22 cellular contexts compared by ENCODE assay signal in genomic region chrX:149185087-149185486, GRCh38.
"Had no signal": no experiment of that assay in that cellular context is flagged by ENCODE, and none has a peak within 500 bp of the region (broad histone marks: within the 10 kb centered on the region; RNA-seq: fewer than 3 reads in every experiment).

No MANE protein-coding gene starts in this region.

- H3K27ac ChIP-seq: gastrocnemius medialis, heart left ventricle, right atrium auricular region, skin epidermis, tibial nerve, vagina, WERI-Rb-1 had no signal

- H3K4me1 ChIP-seq: gastrocnemius medialis, heart left ventricle, right atrium auricular region, tibial nerve, vagina had no signal

- H3K27me3 ChIP-seq: gastrocnemius medialis, heart left ventricle, right atrium auricular region, tibial nerve, vagina had no signal

- H3K9me3 ChIP-seq: gastrocnemius medialis, heart left ventricle, right atrium auricular region, tibial nerve, vagina had no signal

- DNase-seq: activated CD4-positive, alpha-beta memory T cell treated with anti-CD3 and anti-CD28 coated beads for 36 hours; activated CD4-positive, alpha-beta T cell treated with anti-CD3 and anti-CD28 coated beads for 36 hours; activated CD8-positive, alpha-beta memory T cell treated with anti-CD3 and anti-CD28 coated beads, Interleukin-2, amount 10 ng/mL, durations not matched to agents 7 days and 5 days; activated effector memory CD4-positive, alpha-beta T cell treated with Interleukin-2 at 50 U/mL for 16 hours; activated naive CD4-positive, alpha-beta T cell treated with anti-CD3 and anti-CD28 coated beads, Interleukin-2, amount 50 U/mL, for 16 hours; activated T-cell treated with anti-CD3 and anti-CD28 coated beads, Interleukin-2, amount 50 U/mL, for 24 hours; effector CD8-positive, alpha-beta T cell; gastrocnemius medialis; heart left ventricle; immature natural killer cell; nephron progenitor cell; stimulated activated CD4-positive, alpha-beta T cell treated with anti-CD3 and anti-CD28 coated beads, Interleukin-15, amount 100 ng/mL, for 24 hours; stimulated activated CD4-positive, alpha-beta T cell treated with anti-CD3 and anti-CD28 coated beads, Interleukin-4, amount 100 ng/mL, for 4 hours; stimulated activated CD8-positive, alpha-beta memory T cell treated with anti-CD3 and anti-CD28 coated beads, Interleukin-4, amount 100 ng/mL, for 48 hours; stimulated activated naive CD4-positive, alpha-beta T cell treated with Interleukin-2 at 50 U/mL for 16 hours; substantia nigra; T1000; WERI-Rb-1 had no signal

- H3K4me3 ChIP-seq: gastrocnemius medialis, heart left ventricle, right atrium auricular region, skin epidermis, tibial nerve, vagina had no signal

- H3K36me3 ChIP-seq: gastrocnemius medialis, heart left ventricle, right atrium auricular region, tibial nerve, vagina, WERI-Rb-1 had no signal

- ATAC-seq: activated CD4-positive, alpha-beta T cell treated with anti-CD3 and anti-CD28 coated beads for 36 hours; activated CD8-positive, alpha-beta memory T cell treated with anti-CD3 and anti-CD28 coated beads, Interleukin-2, amount 10 ng/mL, durations not matched to agents 7 days and 5 days; gastrocnemius medialis; heart left ventricle had no signal
